Comparison of ENCODE assay signal across 8 cellular contexts in the genomic region with DNA sequence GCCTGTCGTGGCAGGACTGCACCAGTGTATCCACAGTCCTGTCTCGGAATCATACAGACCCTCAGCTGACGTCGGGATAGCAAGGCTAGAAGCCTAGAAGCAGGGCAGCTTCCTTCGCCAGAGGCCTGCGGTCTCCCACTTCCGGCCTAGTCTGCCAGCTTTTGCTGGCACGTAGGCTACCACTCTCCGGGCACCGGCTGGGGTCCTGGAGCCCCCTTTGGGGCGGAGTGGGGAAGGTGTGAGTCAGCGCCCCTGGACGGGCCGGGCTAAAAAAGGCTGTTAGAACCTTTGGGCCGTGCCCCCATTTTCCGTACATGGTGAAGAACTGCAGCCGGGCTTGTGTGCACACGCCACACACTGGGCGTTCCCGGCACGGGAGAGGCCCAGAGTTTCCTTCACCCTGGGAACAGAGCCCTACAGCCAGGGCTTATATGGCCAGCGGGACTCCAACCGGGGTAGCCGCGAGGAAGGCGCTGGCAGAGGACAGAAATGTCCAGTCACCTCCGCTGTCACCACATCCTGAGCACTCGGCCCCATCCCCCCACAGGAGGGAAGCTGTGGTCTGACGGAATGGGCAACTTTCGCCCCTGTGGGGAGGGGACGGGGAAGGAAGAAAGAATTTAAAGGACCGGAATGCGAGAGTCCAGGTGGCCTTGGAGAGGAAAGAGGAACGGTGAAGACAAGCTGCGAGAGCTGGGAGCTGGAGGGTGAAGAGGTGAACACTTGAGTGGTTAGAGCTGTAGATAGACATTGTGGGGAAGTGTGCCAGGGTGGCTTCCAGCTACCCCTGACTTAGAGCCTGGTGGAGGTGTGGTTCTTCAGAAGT. TPM values are rescaled to one million over a fixed set of nuclear protein-coding genes. Genes with fewer than 3 reads are reported as not detected.
DNase-seq lines count a peak whose midpoint lies in the region; ATAC-seq and TF ChIP-seq lines count a peak whose summit lies in the region.

No MANE protein-coding gene starts in this region.

- peak; percentile 59 for ATAC-seq in stimulated activated memory B cell treated with anti-CD40 and anti-IgM and Interleukin-4, amounts not matched to agents 10 μg/mL and 1 μg/mL and 100 μg/mL, for 72 hours
- ATAC-seq in HG03135 (IDR thresholded peaks at IDR 0.05; ENCODE audit: unreplicated experiment) = no peak

- DNase-seq in activated T-cell treated with anti-CD3 and anti-CD28 coated beads for 1 hour (ENCODE audit: low read depth) = peak; percentile 45
- no peak for DNase-seq in activated T-cell treated with anti-CD3 and anti-CD28 coated beads for 4 hours
- DNase-seq in NCI-H1092 (lab: John Stamatoyannopoulos, UW) = peak; percentile 37
- peak; percentile 75 for DNase-seq in activated CD4-positive, alpha-beta T cell treated with anti-CD3 and anti-CD28 coated beads for 48 hours
- peak in 1 of 10 donors; percentile 15 for DNase-seq in dorsolateral prefrontal cortex
- peak; percentile 64 to 71 for DNase-seq in lung microvascular endothelial cell (ENCODE audit: low read depth in 2 of 2)

- H3K27me3 Mint-ChIP-seq in stimulated activated memory B cell treated with anti-CD40 and anti-IgM and Interleukin-4, amounts not matched to agents 10 μg/mL and 1 μg/mL and 100 μg/mL, for 72 hours = no peaks in the 10 kb centered on the region

- H3K27me3 ChIP-seq in dorsolateral prefrontal cortex = peaks cover 0 to 48% (median 0%) of the 10 kb centered on the region in 45 donors

- H3K36me3 Mint-ChIP-seq in stimulated activated memory B cell treated with anti-CD40 and anti-IgM and Interleukin-4, amounts not matched to agents 10 μg/mL and 1 μg/mL and 100 μg/mL, for 72 hours = no peaks in the 10 kb centered on the region

- intact Hi-C loops in dorsolateral prefrontal cortex (cut with DNase I) = no loop called here

- peak overlapping the region in 54 of 59 donors; percentile 5 to 91 (median 77) for H3K27ac ChIP-seq in dorsolateral prefrontal cortex

- TF ChIP-seq CTCF in dorsolateral prefrontal cortex (IDR thresholded peaks at IDR 0.05 in 54 of 56, conservative IDR thresholded peaks at IDR 0.05 in 2 of 56; ENCODE audit: low read depth in 1 of 56, partially characterized antibody in 56 of 56) = peak in 1 of 56 donors; percentile 11

- peak overlapping the region; percentile 79 for H3K27ac Mint-ChIP-seq in stimulated activated memory B cell treated with anti-CD40 and anti-IgM and Interleukin-4, amounts not matched to agents 10 μg/mL and 1 μg/mL and 100 μg/mL, for 72 hours

- no peaks in the 10 kb centered on the region for H3K9me3 Mint-ChIP-seq in stimulated activated memory B cell treated with anti-CD40 and anti-IgM and Interleukin-4, amounts not matched to agents 10 μg/mL and 1 μg/mL and 100 μg/mL, for 72 hours

- H3K4me3 ChIP-seq in dorsolateral prefrontal cortex = peak overlapping the region in 58 of 59 donors; percentile 13 to 59 (median 43)

- peak overlapping the region; percentile 79 for H3K4me3 Mint-ChIP-seq in stimulated activated memory B cell treated with anti-CD40 and anti-IgM and Interleukin-4, amounts not matched to agents 10 μg/mL and 1 μg/mL and 100 μg/mL, for 72 hours

- peaks cover 43% of the 10 kb centered on the region for H3K4me1 Mint-ChIP-seq in stimulated activated memory B cell treated with anti-CD40 and anti-IgM and Interleukin-4, amounts not matched to agents 10 μg/mL and 1 μg/mL and 100 μg/mL, for 72 hours

RNA-seq across cellular contexts. Expression of gene MAGIX, which starts 4.6 kb away (rescaled TPM):
- total RNA-seq in dorsolateral prefrontal cortex (1 to 10 TPM; 2.3 to 9.6 (median 5.3) TPM), lung microvascular endothelial cell (0.60 and 0.65 TPM in 2 replicates)

RNA-seq across cellular contexts. Expression of gene PLP2, which starts 4.6 kb away (rescaled TPM):
- total RNA-seq in dorsolateral prefrontal cortex (10 to 100 TPM in 24 of 120 experiments, 1 to 10 TPM in 96; 2.2 to 24.2 (median 6.7) TPM), lung microvascular endothelial cell (6.7 and 12.6 TPM in 2 replicates)

RNA-seq across cellular contexts. Expression of gene PRICKLE3, which starts 19.0 kb away (rescaled TPM):
- total RNA-seq in dorsolateral prefrontal cortex (1 to 10 TPM; 1.1 to 9.3 (median 3.5) TPM), lung microvascular endothelial cell (2.8 and 3.4 TPM in 2 replicates)

RNA-seq across cellular contexts. Expression of gene SYP, which starts 32.9 kb away (rescaled TPM):
- total RNA-seq in dorsolateral prefrontal cortex = 100 to 1,000 TPM; 150 to 795 (median 493) TPM
- total RNA-seq in lung microvascular endothelial cell = under 0.01 TPM in 2 replicates

RNA-seq across cellular contexts. Expression of gene GPKOW, which starts 43.6 kb away (rescaled TPM):
- 10 to 100 TPM; 25.5 to 45.0 (median 35.2) TPM for total RNA-seq in dorsolateral prefrontal cortex
- total RNA-seq in lung microvascular endothelial cell = 16.3 and 16.6 TPM in 2 replicates
